In the genomic region with DNA sequence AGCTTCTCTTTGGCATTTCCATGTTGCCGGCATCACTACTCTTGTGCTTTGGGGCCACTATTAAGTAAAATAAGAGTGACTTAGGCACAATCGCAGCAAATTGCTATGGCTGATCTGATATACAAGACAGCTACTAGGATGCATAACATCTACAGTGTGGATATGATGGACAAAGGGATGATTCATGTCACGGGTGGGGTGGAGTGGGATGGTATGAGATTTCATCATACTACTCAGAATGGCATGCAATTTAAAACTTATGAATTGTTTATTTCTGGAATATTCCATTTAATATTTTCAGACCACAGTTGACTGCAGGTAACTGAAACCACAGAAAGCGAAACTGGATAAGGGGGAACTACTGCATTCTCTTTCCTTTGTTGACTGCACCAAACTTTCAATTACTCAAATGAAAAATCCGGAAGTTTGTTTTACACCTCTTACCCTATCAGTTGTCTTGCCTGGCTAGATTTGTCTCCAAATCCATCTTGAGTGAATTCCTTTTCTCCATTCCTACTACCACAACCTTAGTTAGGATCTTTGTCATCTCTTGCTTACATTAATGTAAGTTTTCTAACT, we compare ENCODE assay signal across 11 cellular contexts.
DNase-seq lines count a peak whose midpoint lies in the region; ATAC-seq and TF ChIP-seq lines count a peak whose summit lies in the region.
"Had no signal": no experiment of that assay in that cellular context is flagged by ENCODE, and none has a peak within 500 bp of the region (broad histone marks: within the 10 kb centered on the region; RNA-seq: fewer than 3 reads in every experiment).

No MANE protein-coding gene starts in this region.

- H3K36me3 ChIP-seq in mammary epithelial cell (ENCODE audit: insufficient read depth, low read length): no peaks in the 10 kb centered on the region

- peak overlapping the region; percentile 29 for H3K4me2 ChIP-seq in mammary epithelial cell (ENCODE audit: insufficient read depth, low read depth, low read length)

- peak overlapping the region; percentile 34 for H3K27ac ChIP-seq in mammary epithelial cell (ENCODE audit: insufficient read depth, low read depth, low read length)

- peak; percentile 55 for DNase-seq in EL
- peak; percentile 43 for DNase-seq in LoVo (ENCODE audit: low spot score)
- DNase-seq in mammary epithelial cell: peak; percentile 72
- no peak for DNase-seq in sciatic nerve (ENCODE audit: low spot score)
- no peak for DNase-seq in T-helper 2 cell treated with Interferon-gamma antibody and Interleukin-4, amounts not matched to agents 5 μg/mL and 100 μg/mL, for 36 hours (ENCODE audit: low spot score)
- no peak for DNase-seq in stimulated activated CD8-positive, alpha-beta memory T cell treated with anti-CD3 and anti-CD28 coated beads, Interleukin-4, amount 100 ng/mL, for 48 hours
- DNase-seq: activated CD8-positive, alpha-beta memory T cell treated with anti-CD3 and anti-CD28 coated beads for 24 hours; AML-193; NCI-H1694 treated with DMSO at 0.1 percent for 48 hours had no signal

- no peaks in the 10 kb centered on the region for H3K36me3 Mint-ChIP-seq in T-helper 2 cell treated with Interferon-gamma antibody and Interleukin-4, amounts not matched to agents 5 μg/mL and 100 μg/mL, for 36 hours (ENCODE audit: low read depth)

- no peaks in the 10 kb centered on the region for H3K27me3 ChIP-seq in mammary epithelial cell (ENCODE audit: insufficient read depth, low read length)

- dilution Hi-C loops in mammary epithelial cell (cut with HindIII; ENCODE audit: low sequenced_read_pairs): loop anchor here (25.0 kb wide), 1 partner anchor 313 kb away; no protein-coding TSS in a partner anchor

- H3K9ac ChIP-seq in mammary epithelial cell (ENCODE audit: insufficient read depth, low read length): no peak overlapping the region

- H3K79me2 ChIP-seq in mammary epithelial cell (ENCODE audit: insufficient read depth, low read length): no peaks in the 10 kb centered on the region

- H3K4me3 Mint-ChIP-seq in T-helper 2 cell treated with Interferon-gamma antibody and Interleukin-4, amounts not matched to agents 5 μg/mL and 100 μg/mL, for 36 hours: no peak overlapping the region

- in situ Hi-C loops in mammary epithelial cell (cut with MboI; ENCODE audit: low sequenced_read_pairs in 2 of 2): no loop called here

- no peak overlapping the region for H3K4me3 ChIP-seq in mammary epithelial cell (replicated peaks in 1 of 3; ENCODE audit: insufficient read depth in 1 of 3, low read depth in 2 of 3, low read length in 3 of 3)

- no peaks in the 10 kb centered on the region for H3K9me3 ChIP-seq in mammary epithelial cell (replicated peaks; ENCODE audit: insufficient read depth, low read length)

- H3K4me1 Mint-ChIP-seq in T-helper 2 cell treated with Interferon-gamma antibody and Interleukin-4, amounts not matched to agents 5 μg/mL and 100 μg/mL, for 36 hours (ENCODE audit: low read depth): peaks cover 14% of the 10 kb centered on the region

- no peaks in the 10 kb centered on the region for H4K20me1 ChIP-seq in mammary epithelial cell (ENCODE audit: insufficient read depth, low read length)

- H2AFZ ChIP-seq in mammary epithelial cell (ENCODE audit: low read depth, low read length): peak overlapping the region; percentile 65

- intact Hi-C loops in mammary epithelial cell (cut with micrococcal nuclease): loop anchor here (5.0 kb wide), 1 partner anchor 118 kb away; the partner anchor contains the start of gene ITPRID2
- intact Hi-C loops in sciatic nerve (cut with DNase I): no loop called here

- H3K4me1 ChIP-seq in mammary epithelial cell (ENCODE audit: insufficient read depth, low read length): peaks cover 43% of the 10 kb centered on the region

- no peak for TF ChIP-seq CTCF in mammary epithelial cell (conservative IDR thresholded peaks at IDR 0.05 in 1 of 2, IDR thresholded peaks at IDR 0.05 in 1 of 2; ENCODE audit: extremely low read depth in 1 of 2, insufficient read depth in 1 of 2, low read depth in 1 of 2, low read length in 2 of 2)

- peaks cover 4% of the 10 kb centered on the region for H3K27me3 Mint-ChIP-seq in T-helper 2 cell treated with Interferon-gamma antibody and Interleukin-4, amounts not matched to agents 5 μg/mL and 100 μg/mL, for 36 hours (ENCODE audit: low read depth)

- no TSS peak for BruUV-seq in mammary epithelial cell (replicated peaks; lab: Mats Ljungman, UMichigan)

- H3K27ac Mint-ChIP-seq in T-helper 2 cell treated with Interferon-gamma antibody and Interleukin-4, amounts not matched to agents 5 μg/mL and 100 μg/mL, for 36 hours: no peak overlapping the region

- CTCF ChIA-PET in mammary epithelial cell (lab: Charles Lee; ENCODE audit: low non-redundant PET): no interaction called here

- 62% methylated on average over 5 of the region's 5 CpGs for WGBS in mammary epithelial cell (ENCODE audit: low coverage, missing lambda C conversion rate)

- ATAC-seq in GM21717 (IDR thresholded peaks at IDR 0.05; ENCODE audit: unreplicated experiment) (peak; percentile 83), HG03378 (IDR thresholded peaks at IDR 0.05; ENCODE audit: unreplicated experiment) (no peak), sciatic nerve (no peak)

- H3K9me3 Mint-ChIP-seq in T-helper 2 cell treated with Interferon-gamma antibody and Interleukin-4, amounts not matched to agents 5 μg/mL and 100 μg/mL, for 36 hours: no peaks in the 10 kb centered on the region

Comparison
In these comparisons a context has a peak if more than half of its experiments do, and no peak if none do; other contexts are left out.
1. DNase-seq: peak in EL (single experiment), LoVo (single experiment) and mammary epithelial cell (single experiment); none in sciatic nerve (single experiment), T-helper 2 cell treated with Interferon-gamma antibody and Interleukin-4, amounts not matched to agents 5 μg/mL and 100 μg/mL, for 36 hours (single experiment) and stimulated activated CD8-positive, alpha-beta memory T cell treated with anti-CD3 and anti-CD28 coated beads, Interleukin-4, amount 100 ng/mL, for 48 hours (single experiment).